ENCODE assay signal across 22 cellular contexts in the genomic region with DNA sequence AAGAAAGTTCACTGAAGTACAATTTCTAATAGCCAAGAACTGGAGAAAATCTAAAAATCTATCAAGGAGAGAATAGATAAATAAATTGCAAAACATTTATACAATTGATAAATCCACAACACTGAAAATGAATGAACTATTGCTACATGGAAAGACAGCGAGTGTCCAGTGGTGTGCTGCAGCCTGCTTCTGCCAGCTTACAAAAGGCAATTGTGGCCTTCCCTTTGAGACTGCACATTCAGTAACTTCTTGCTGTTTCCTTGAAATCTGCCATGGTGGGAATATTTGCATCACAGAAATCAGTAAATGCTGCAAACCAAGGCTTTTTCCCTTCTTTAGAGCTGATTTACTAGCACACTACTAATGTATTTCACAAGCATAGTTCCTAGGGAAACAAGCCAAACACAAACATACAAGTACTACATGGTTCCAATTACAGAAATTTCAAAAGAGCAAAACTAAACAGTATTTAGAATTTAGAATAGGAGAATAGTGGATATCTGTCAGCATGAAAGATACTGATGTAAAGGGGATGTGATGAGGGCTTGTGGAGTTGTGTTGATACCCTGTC.
DNase-seq lines count a peak whose midpoint lies in the region; ATAC-seq and FAIRE-seq lines count a peak whose summit lies in the region.
"Had no signal": no experiment of that assay in that cellular context is flagged by ENCODE, and none has a peak within 500 bp of the region (broad histone marks: within the 10 kb centered on the region; RNA-seq: fewer than 3 reads in every experiment).

No MANE protein-coding gene starts in this region.

- H3K4me1 Mint-ChIP-seq in effector memory CD8-positive, alpha-beta T cell (ENCODE audit: low read depth in 2 of 2): no peaks in the 10 kb centered on the region
- H3K4me1 Mint-ChIP-seq: B cell had no signal

- peaks cover 0 to 7% of the 10 kb centered on the region in 2 donors for H3K9me3 Mint-ChIP-seq in effector memory CD8-positive, alpha-beta T cell
- H3K9me3 Mint-ChIP-seq: CD4-positive, alpha-beta T cell had no signal

- no peaks in the 10 kb centered on the region for H3K27me3 Mint-ChIP-seq in effector memory CD8-positive, alpha-beta T cell
- H3K27me3 Mint-ChIP-seq: B cell; CD4-positive, alpha-beta T cell had no signal

- DNase-seq in caudate nucleus (lab: John Stamatoyannopoulos, UW) (peak in 14 of 61 donors; percentile 0 to 45 (median 13)), frontal cortex (ENCODE audit: low spot score in 2 of 2) (no peak), midbrain (lab: John Stamatoyannopoulos, UW) (peak; percentile 27), superior temporal gyrus (ENCODE audit: extremely low spot score) (peak; percentile 77), NCI-H524 treated with DMSO at 0.1 percent for 48 hours (lab: John Stamatoyannopoulos, UW) (no peak), kidney glomerular epithelial cell (lab: John Stamatoyannopoulos, UW) (no peak), NCI-H345 treated with DMSO at 0.1 percent for 48 hours (lab: John Stamatoyannopoulos, UW; ENCODE audit: unreplicated experiment) (no peak)
- DNase-seq in effector memory CD8-positive, alpha-beta T cell: no peak
- DNase-seq: Caco-2; CD4-positive, alpha-beta T cell; GF-D8; NCI-H1105; NCI-H2081; NCI-H2171 treated with DMSO at 0.1 percent for 48 hours; NCI-H446 treated with DMSO at 0.1 percent for 48 hours; NK-92 treated with Interleukin-12 subunit alpha and Interleukin-12 subunit beta, amount 100 ng/mL, for 24 hours had no signal

- FAIRE-seq in frontal cortex (lab: Jason Lieb, UNC): peak; percentile 39
- FAIRE-seq: GM12878, H1, K562, RCC 7860 had no signal

- H3K27ac Mint-ChIP-seq in effector memory CD8-positive, alpha-beta T cell: no peak overlapping the region
- H3K27ac Mint-ChIP-seq: B cell; CD4-positive, alpha-beta T cell had no signal

- ATAC-seq in effector memory CD8-positive, alpha-beta T cell (replicated peaks): no peak
- ATAC-seq: GM12878, K562, Right ventricle myocardium inferior had no signal

- no peak overlapping the region for H3K4me3 Mint-ChIP-seq in effector memory CD8-positive, alpha-beta T cell
- H3K4me3 Mint-ChIP-seq: B cell; CD4-positive, alpha-beta T cell had no signal

- H3K27ac ChIP-seq in caudate nucleus (ENCODE audit: low read depth, low read length): peak overlapping the region; percentile 52

- H3K36me3 Mint-ChIP-seq in effector memory CD8-positive, alpha-beta T cell (ENCODE audit: insufficient read depth): no peaks in the 10 kb centered on the region

Comparison
In these comparisons a context has a peak if more than half of its experiments do, and no peak if none do; other contexts are left out.
1. DNase-seq: peak in midbrain (single experiment) and superior temporal gyrus (single experiment); none in frontal cortex (0 of 2), NCI-H524 treated with DMSO at 0.1 percent for 48 hours (single experiment), kidney glomerular epithelial cell (single experiment), NCI-H345 treated with DMSO at 0.1 percent for 48 hours (single experiment) and effector memory CD8-positive, alpha-beta T cell (0 of 3).